In genomic region chr15:58467722-58468436, GRCh38 we compare ENCODE assay signal across 16 cellular contexts.
DNase-seq lines count a peak whose midpoint lies in the region; ATAC-seq and TF ChIP-seq lines count a peak whose summit lies in the region.
"Had no signal": no experiment of that assay in that cellular context is flagged by ENCODE, and none has a peak within 500 bp of the region (broad histone marks: within the 10 kb centered on the region; RNA-seq: fewer than 3 reads in every experiment).

No MANE protein-coding gene starts in this region.

- H3K36me3 Mint-ChIP-seq in nephron (ENCODE audit: low read depth): no peaks in the 10 kb centered on the region

- no peaks in the 10 kb centered on the region for H3K27me3 Mint-ChIP-seq in nephron (ENCODE audit: low read depth)

- H3K27ac ChIP-seq in BLaER1: peak overlapping the region; percentile 62
- H3K27ac ChIP-seq: heart left ventricle had no signal

- peaks cover 100% of the 10 kb centered on the region for H3K4me1 ChIP-seq in BLaER1

- TF ChIP-seq CTCF in choroid plexus epithelial cell (conservative IDR thresholded peaks at IDR 0.05; ENCODE audit: low read depth, low read length): no peak
- TF ChIP-seq CTCF in nephron (IDR thresholded peaks at IDR 0.05; ENCODE audit: unreplicated experiment in 3 of 3): no peak

- peak overlapping the region; percentile 11; the same call in 1 of the 2 replicates for H3K9ac ChIP-seq in BLaER1

- peak overlapping the region; percentile 94 to 97 (median 96) for H3K27ac Mint-ChIP-seq in nephron

- no peak for ATAC-seq in GM19455 (IDR thresholded peaks at IDR 0.05; ENCODE audit: unreplicated experiment)
- ATAC-seq: heart left ventricle had no signal

- H3K9me3 ChIP-seq in BLaER1: no peaks in the 10 kb centered on the region
- H3K9me3 ChIP-seq: heart left ventricle had no signal

- no peaks in the 10 kb centered on the region for H3K36me3 ChIP-seq in BLaER1
- H3K36me3 ChIP-seq: heart left ventricle had no signal

- H4K20me1 ChIP-seq in BLaER1: no peaks in the 10 kb centered on the region

- peak overlapping the region in 1 of 3 experiments; percentile 13 for H3K4me3 Mint-ChIP-seq in nephron
- H3K4me3 Mint-ChIP-seq: HFFc6 had no signal

- peak overlapping the region; percentile 71 for H3K4me2 ChIP-seq in BLaER1

- peaks cover 55% of the 10 kb centered on the region for H3K4me1 Mint-ChIP-seq in nephron

- 0 out of 2 replicates have a peak overlapping the region, but pooled peaks have one; percentile 1 for H3K4me3 ChIP-seq in BLaER1
- no peak overlapping the region for H3K4me3 ChIP-seq in choroid plexus epithelial cell (ENCODE audit: low read depth, low read length)
- H3K4me3 ChIP-seq: heart left ventricle, lung had no signal

- no peaks in the 10 kb centered on the region for H3K9me3 Mint-ChIP-seq in nephron
- H3K9me3 Mint-ChIP-seq: HFFc6 had no signal

- no peaks in the 10 kb centered on the region for H3K27me3 ChIP-seq in BLaER1
- H3K27me3 ChIP-seq: heart left ventricle had no signal

- DNase-seq in NCI-H510A (lab: John Stamatoyannopoulos, UW): peak; percentile 48
- DNase-seq in choroid plexus epithelial cell (ENCODE audit: low read depth): peak; percentile 88
- no peak for DNase-seq in NCI-H2029 treated with DMSO at 0.1 percent for 48 hours (lab: John Stamatoyannopoulos, UW)
- no peak for DNase-seq in SIG-M5 treated with dmso at 0.1 percent for 504 hours (lab: John Stamatoyannopoulos, UW; ENCODE audit: unreplicated experiment)
- DNase-seq in NCI-H226: no peak
- DNase-seq: activated CD4-positive, CD25-positive, alpha-beta regulatory T cell treated with anti-CD3 and anti-CD28 coated beads, Interleukin-2, amount 50 U/mL, for 72 hours; activated T-cell treated with anti-CD3 and anti-CD28 coated beads, Interleukin-2, amount 50 U/mL, for 1 hour; erythroblast; heart left ventricle; HFFc6; nucleus accumbens; OCI-M1 had no signal

Comparison
In these comparisons a context has a peak if more than half of its experiments do, and no peak if none do; other contexts are left out.
1. DNase-seq: peak in NCI-H510A (single experiment) and choroid plexus epithelial cell (single experiment); none in NCI-H2029 treated with DMSO at 0.1 percent for 48 hours (single experiment), SIG-M5 treated with dmso at 0.1 percent for 504 hours (single experiment) and NCI-H226 (single experiment).